Comparison of ENCODE assay signal across 1 cellular context in genomic region chr15:69762373-69763148, GRCh38.
TF ChIP-seq lines count a peak whose summit lies in the region.

No MANE protein-coding gene starts in this region.

TF ChIP-seq in K562, 482 proteins besides CTCF, POLR2A, EP300 and RAD21 (continued from another document):
- TF ChIP-seq AFF4 (CRISPR knock-in tag; IDR thresholded peaks at IDR 0.05) (no peak), TRIM28 (IDR thresholded peaks at IDR 0.05) (no peak), CREB5 (CRISPR knock-in tag; IDR thresholded peaks at IDR 0.05) (no peak), ATF4 (CRISPR knock-in tag; IDR thresholded peaks at IDR 0.05) (no peak), DMBX1 (CRISPR knock-in tag; IDR thresholded peaks at IDR 0.05; ENCODE audit: borderline replicate concordance) (no peak), SMC3 (conservative IDR thresholded peaks at IDR 0.05; ENCODE audit: insufficient read depth, low read depth, low read length) (no peak), SP2 (IDR thresholded peaks at IDR 0.05; ENCODE audit: extremely low read depth, low read depth, low read length, poor library complexity, severe bottlenecking) (no peak), CXXC5 (CRISPR knock-in tag; IDR thresholded peaks at IDR 0.05) (no peak), RBM22 (IDR thresholded peaks at IDR 0.05; ENCODE audit: low read depth, low read length, poor library complexity, severe bottlenecking) (no peak), ZNF518B (CRISPR knock-in tag; IDR thresholded peaks at IDR 0.05) (no peak)
